ENCODE assay signal across 11 cellular contexts in the genomic region with DNA sequence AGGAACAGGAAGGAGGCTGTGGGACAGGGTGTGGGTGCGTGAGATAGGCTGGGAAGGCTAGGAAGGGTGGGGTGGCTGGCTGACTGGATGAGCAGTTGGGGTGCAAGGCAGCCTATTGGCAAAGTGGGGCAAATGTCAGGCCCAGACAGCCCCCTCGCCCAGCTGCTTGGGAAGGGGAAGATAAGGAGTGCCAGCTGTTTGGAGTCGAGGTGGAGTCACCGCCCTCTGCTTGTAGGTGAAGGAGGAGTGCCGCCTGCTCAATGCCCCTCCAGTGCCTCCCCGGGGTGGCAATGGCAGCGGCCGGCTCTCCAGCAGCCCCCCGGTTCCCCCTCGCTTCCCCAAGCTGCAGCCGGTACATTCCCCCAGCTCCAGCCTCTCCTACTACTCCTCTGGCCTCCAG. TPM values are rescaled to one million over a fixed set of nuclear protein-coding genes. Genes with fewer than 3 reads are reported as not detected.
DNase-seq lines count a peak whose midpoint lies in the region; ATAC-seq, FAIRE-seq and TF ChIP-seq lines count a peak whose summit lies in the region.
"Had no signal": no experiment of that assay in that cellular context is flagged by ENCODE, and none has a peak within 500 bp of the region (broad histone marks: within the 10 kb centered on the region; RNA-seq: fewer than 3 reads in every experiment).

No MANE protein-coding gene starts in this region.

- no peak overlapping the region for H3K27ac Mint-ChIP-seq in CD14-positive monocyte
- peak overlapping the region in 1 of 2 donors; percentile 10 for H3K27ac Mint-ChIP-seq in effector memory CD8-positive, alpha-beta T cell

- no peak overlapping the region for H3K4ac ChIP-seq in neuronal stem cell (ENCODE audit: low read length)

- H3K9me3 ChIP-seq in HCT116 (ENCODE audit: control insufficient read depth in 1 of 2, insufficient read depth in 1 of 2, low read depth in 1 of 2, low read length in 2 of 2) (no peaks in the 10 kb centered on the region), neuronal stem cell (replicated peaks in 1 of 2; ENCODE audit: control insufficient read depth in 2 of 2, insufficient read depth in 1 of 2, low read depth in 1 of 2, low read length in 2 of 2) (no peaks in the 10 kb centered on the region), PC-9 (ENCODE audit: insufficient read depth, low read depth) (no peaks in the 10 kb centered on the region)

- H3K4me3 ChIP-seq in HCT116 (replicated peaks in 1 of 2; ENCODE audit: low read depth in 1 of 2, low read length in 2 of 2), result peak overlapping the region in 1 of 2 experiments; percentile 58; a peak in 2 of 4 replicates
- no peak overlapping the region for H3K4me3 ChIP-seq in neuronal stem cell (ENCODE audit: low read length in 2 of 2)
- H3K4me3 ChIP-seq in PC-9, result no peak overlapping the region

- POLR2A ChIA-PET in HCT116 (lab: Charles Lee) (no interaction called here), PC-9 (lab: Charles Lee; ENCODE audit: unreplicated experiment) (interaction anchor here (0.6 kb wide), 1 partner anchor 153 kb away, joined by 4 read pairs; no protein-coding TSS in a partner anchor)

- no peak overlapping the region for H2BK5ac ChIP-seq in neuronal stem cell (ENCODE audit: low read length)

- no peak overlapping the region for H3K14ac ChIP-seq in neuronal stem cell (ENCODE audit: low read length)

- CTCF ChIA-PET in HCT116 (lab: Charles Lee) (no interaction called here), PC-9 (lab: Charles Lee) (no interaction called here)

- H4K8ac ChIP-seq in neuronal stem cell (ENCODE audit: low read depth, low read length), result no peak overlapping the region

- no TSS peak for BruUV-seq in HCT116 (replicated peaks; lab: Mats Ljungman, UMichigan)
- BruUV-seq in PC-9 (replicated peaks; lab: Mats Ljungman, UMichigan), result no TSS peak

- H3K9me2 ChIP-seq in HCT116 (ENCODE audit: insufficient read depth), result no peaks in the 10 kb centered on the region
- H3K9me2 ChIP-seq in PC-9 (ENCODE audit: insufficient read depth), result no peaks in the 10 kb centered on the region

- H3K4me2 ChIP-seq in HCT116 (ENCODE audit: low read length), result peak overlapping the region; percentile 71
- no peak overlapping the region for H3K4me2 ChIP-seq in neuronal stem cell (ENCODE audit: insufficient read depth, low read length, poor library complexity, severe bottlenecking)
- H3K4me2 ChIP-seq in PC-9, result no peak overlapping the region

- DNase-seq in CD14-positive monocyte (ENCODE audit: low spot score) (peak; percentile 40), HCT116 (ENCODE audit: low read depth, low spot score) (no peak), neuronal stem cell (ENCODE audit: low spot score) (no peak), frontal cortex (ENCODE audit: low spot score in 2 of 2) (no peak), kidney tubule cell (ENCODE audit: low spot score) (no peak), NCI-H1930 (lab: John Stamatoyannopoulos, UW) (no peak), PC-9 (no peak)
- DNase-seq in effector memory CD8-positive, alpha-beta T cell, result no peak
- DNase-seq: DMS53, NCI-H524, SIG-M5 had no signal

- H3K4me1 ChIP-seq in HCT116 (ENCODE audit: control insufficient read depth in 1 of 2, insufficient read depth in 2 of 2, low read length in 2 of 2), result peaks cover 0 to 9% of the 10 kb centered on the region in 2 experiments; a peak in 1 of 4 replicates
- H3K4me1 ChIP-seq in neuronal stem cell (ENCODE audit: control insufficient read depth in 2 of 2, insufficient read depth in 1 of 2, low read depth in 1 of 2, low read length in 2 of 2), result peaks cover 0 to 3% of the 10 kb centered on the region in 2 donors
- H3K4me1 ChIP-seq in PC-9 (replicated peaks; ENCODE audit: insufficient read depth), result no peaks in the 10 kb centered on the region

- no peak overlapping the region for H4K91ac ChIP-seq in neuronal stem cell (ENCODE audit: low read depth, low read length, poor library complexity)

- H3K4me3 Mint-ChIP-seq in CD14-positive monocyte, result peak overlapping the region in 1 of 2 donors; percentile 84
- H3K4me3 Mint-ChIP-seq in effector memory CD8-positive, alpha-beta T cell, result peak overlapping the region; percentile 75 to 82

- H3K27ac ChIP-seq in HCT116 (ENCODE audit: low read depth, low read length) (no peak overlapping the region), neuronal stem cell (replicated peaks; ENCODE audit: low read length) (no peak overlapping the region), PC-9 (no peak overlapping the region)

- no peak overlapping the region for H2BK120ac ChIP-seq in neuronal stem cell (ENCODE audit: low read depth, low read length)

- no peak for TF ChIP-seq POLR2A in HCT116 (IDR thresholded peaks at IDR 0.05; ENCODE audit: borderline replicate concordance, extremely low read depth, insufficient read depth, insufficient read length)

- H4K20me1 ChIP-seq in HCT116 (ENCODE audit: insufficient read depth) (no peaks in the 10 kb centered on the region), PC-9 (ENCODE audit: insufficient read depth) (no peaks in the 10 kb centered on the region)

- ATAC-seq in HCT116, result no peak
- ATAC-seq in effector memory CD8-positive, alpha-beta T cell (replicated peaks), result no peak

- H2AK5ac ChIP-seq in neuronal stem cell (ENCODE audit: low read depth, low read length), result no peak overlapping the region

- H2BK15ac ChIP-seq in neuronal stem cell (ENCODE audit: low read length), result no peak overlapping the region

- TF ChIP-seq CTCF in CD14-positive monocyte (IDR thresholded peaks at IDR 0.05), result no peak
- TF ChIP-seq CTCF in HCT116 (IDR thresholded peaks at IDR 0.05 in 2 of 3, conservative IDR thresholded peaks at IDR 0.05 in 1 of 3; ENCODE audit: borderline replicate concordance in 1 of 3, insufficient read depth in 1 of 3, low read depth in 2 of 3, low read length in 2 of 3), result no peak
- no peak for TF ChIP-seq CTCF in PC-9 (conservative IDR thresholded peaks at IDR 0.05)

- peaks cover 11 to 12% of the 10 kb centered on the region in 2 donors for H3K36me3 Mint-ChIP-seq in CD14-positive monocyte
- H3K36me3 Mint-ChIP-seq in effector memory CD8-positive, alpha-beta T cell (ENCODE audit: insufficient read depth), result peaks cover 6% of the 10 kb centered on the region

- H3K27me3 Mint-ChIP-seq in CD14-positive monocyte (ENCODE audit: low read depth in 3 of 3), result peaks cover 12 to 32% (median 26%) of the 10 kb centered on the region in 3 donors
- peaks cover 5 to 12% of the 10 kb centered on the region in 2 donors for H3K27me3 Mint-ChIP-seq in effector memory CD8-positive, alpha-beta T cell

- H3K23ac ChIP-seq in neuronal stem cell (ENCODE audit: low read depth, low read length, poor library complexity), result peak overlapping the region; percentile 12

- H3K9ac ChIP-seq in HCT116 (ENCODE audit: low read length) (peak overlapping the region; percentile 65; the same call in 1 of the 2 replicates), neuronal stem cell (ENCODE audit: low read depth, low read length, poor library complexity) (peak overlapping the region; percentile 25)

- no peak overlapping the region for H2BK12ac ChIP-seq in neuronal stem cell (ENCODE audit: low read length)

- FAIRE-seq in frontal cortex (lab: Jason Lieb, UNC), result no peak

- WGBS in neuronal stem cell (ENCODE audit: extremely low coverage in 2 of 2, insufficient read length in 2 of 2, insufficient replicate concordance in 1 of 2), 2 donors, result no CpG with 5 or more reads among the region's 11 CpGs

- no peaks in the 10 kb centered on the region for H3F3A ChIP-seq in PC-9 (ENCODE audit: insufficient read depth, low read depth)

- H2AFZ ChIP-seq in HCT116 (ENCODE audit: low read depth, low read length, poor library complexity, severe bottlenecking) (no peak overlapping the region), neuronal stem cell (ENCODE audit: low read length) (no peak overlapping the region), PC-9 (no peak overlapping the region)

- peaks cover 3% of the 10 kb centered on the region for H3K79me1 ChIP-seq in neuronal stem cell (ENCODE audit: low read depth, low read length)

- no peaks in the 10 kb centered on the region for H3K36me3 ChIP-seq in HCT116 (ENCODE audit: control insufficient read depth in 1 of 2, insufficient read depth in 2 of 2, low read length in 2 of 2)
- H3K36me3 ChIP-seq in neuronal stem cell (replicated peaks in 1 of 2; ENCODE audit: control insufficient read depth in 2 of 2, insufficient read depth in 2 of 2, low read length in 2 of 2), result peaks cover 44 to 88% of the 10 kb centered on the region in 2 donors
- no peaks in the 10 kb centered on the region for H3K36me3 ChIP-seq in PC-9 (ENCODE audit: low read depth)

- intact Hi-C loops in CD14-positive monocyte (cut with micrococcal nuclease), result loop anchor here in 1 of 2 donors (10.0 kb wide), 1 partner anchor 231 kb away; no protein-coding TSS in a partner anchor
- intact Hi-C loops in HCT116 (cut with micrococcal nuclease), result no loop called here
- intact Hi-C loops in PC-9 (cut with micrococcal nuclease; ENCODE audit: unreplicated experiment), result no loop called here

- H3K9me3 Mint-ChIP-seq in CD14-positive monocyte, result peaks cover 0 to 3% (median 0%) of the 10 kb centered on the region in 7 donors
- no peaks in the 10 kb centered on the region for H3K9me3 Mint-ChIP-seq in effector memory CD8-positive, alpha-beta T cell

- peak overlapping the region; percentile 16 for H3K18ac ChIP-seq in neuronal stem cell (ENCODE audit: low read length)

- no peak for TF ChIP-seq RAD21 in HCT116 (IDR thresholded peaks at IDR 0.05; ENCODE audit: low read depth)

- RAD21 ChIA-PET in HCT116 (lab: Charles Lee; ENCODE audit: low non-redundant PET in 1 of 2, low total read pairs in 2 of 2, uncharacterized antibody in 2 of 2, unreplicated experiment in 2 of 2), result no interaction called here

- H3K27me3 ChIP-seq in HCT116 (ENCODE audit: insufficient read depth, low read length) (no peaks in the 10 kb centered on the region), neuronal stem cell (ENCODE audit: control insufficient read depth in 3 of 3, insufficient read depth in 3 of 3, low read depth in 1 of 3, low read length in 3 of 3) (peaks cover 0 to 11% (median 0%) of the 10 kb centered on the region in 3 experiments), PC-9 (ENCODE audit: insufficient read depth, low read depth) (no peaks in the 10 kb centered on the region)

- H3K4me1 Mint-ChIP-seq in CD14-positive monocyte, result peaks cover 16% of the 10 kb centered on the region
- peaks cover 0 to 7% of the 10 kb centered on the region in 2 donors for H3K4me1 Mint-ChIP-seq in effector memory CD8-positive, alpha-beta T cell (ENCODE audit: low read depth in 2 of 2)

- H3K79me2 ChIP-seq in HCT116 (ENCODE audit: insufficient read depth, low read length) (no peaks in the 10 kb centered on the region), PC-9 (ENCODE audit: low read depth) (no peaks in the 10 kb centered on the region)

RNA-seq across cellular contexts. Expression of gene GAREM2, which starts 13.1 kb away (rescaled TPM):
- under 1 TPM in 1 of 2 donors, not detected in 1; 0.08 TPM for polyA plus RNA-seq in CD14-positive monocyte
- total RNA-seq in HCT116 (2021; ENCODE audit: unreplicated experiment), result 13.3 TPM
- polyA plus RNA-seq in HCT116 (2012), result 6.6 and 8.4 TPM in 2 replicates
- 40.3 TPM for polyA plus RNA-seq in neuronal stem cell (2013, experiment 1 of 2)
- 43.9 TPM for polyA plus RNA-seq in neuronal stem cell (2013, experiment 2 of 2)
- total RNA-seq in frontal cortex, result 6.1 TPM
- 0.96 and 1.7 TPM in 2 replicates for total RNA-seq in PC-9 (2021)

RNA-seq across cellular contexts. Expression of gene HADHA, which starts 58.5 kb away (rescaled TPM):
- polyA plus RNA-seq in CD14-positive monocyte, result 100 to 1,000 TPM; 155 to 187 TPM
- total RNA-seq in HCT116 (2021; ENCODE audit: unreplicated experiment) (101 TPM), frontal cortex (85.2 TPM), PC-9 (2021) (99.9 and 129 TPM in 2 replicates)
- 67.9 and 85.4 TPM in 2 replicates for polyA plus RNA-seq in HCT116 (2012)
- 77.9 TPM for polyA plus RNA-seq in neuronal stem cell (2013, experiment 1 of 2)
- polyA plus RNA-seq in neuronal stem cell (2013, experiment 2 of 2), result 75.7 TPM

RNA-seq across cellular contexts. Expression of gene HADHB, which starts 58.8 kb away (rescaled TPM):
- polyA plus RNA-seq in CD14-positive monocyte, result 100 to 1,000 TPM; 186 to 200 TPM
- total RNA-seq in HCT116 (2021; ENCODE audit: unreplicated experiment) (65.5 TPM), frontal cortex (37.9 TPM), PC-9 (2021) (72.7 and 73.1 TPM in 2 replicates)
- 42.9 and 43.2 TPM in 2 replicates for polyA plus RNA-seq in HCT116 (2012)
- polyA plus RNA-seq in neuronal stem cell (2013, experiment 1 of 2), result 30.6 TPM
- polyA plus RNA-seq in neuronal stem cell (2013, experiment 2 of 2), result 31.4 TPM
